ENCODE assay signal across 9 cellular contexts in genomic region chr22:42277988-42278776, GRCh38. TPM values are rescaled to one million over a fixed set of nuclear protein-coding genes. Genes with fewer than 3 reads are reported as not detected.
A peak's percentile ranks its signal among the peaks of the same experiment; 100 is the strongest.
DNase-seq lines count a peak whose midpoint lies in the region; ATAC-seq, FAIRE-seq and TF ChIP-seq lines count a peak whose summit lies in the region.
"Had no signal": no experiment of that assay in that cellular context is flagged by ENCODE, and none has a peak within 500 bp of the region (broad histone marks: within the 10 kb centered on the region; RNA-seq: fewer than 3 reads in every experiment).

No MANE protein-coding gene starts in this region.

- no peak for TF ChIP-seq POLR2A in GM12891 (IDR thresholded peaks at IDR 0.05; ENCODE audit: low read depth, low read length)

- 79% methylated on average over 9 of the region's 21 CpGs for WGBS in SK-N-SH (ENCODE audit: low lambda C conversion rate)

- TF ChIP-seq EP300 in SK-N-SH (IDR thresholded peaks at IDR 0.05; ENCODE audit: borderline replicate concordance in 1 of 2, low read depth in 1 of 2, low read length in 1 of 2) = no peak

- CTCF ChIA-PET in SK-N-SH (lab: Yijun Ruan, JAX) = interaction anchor here (0.5 to 2.0 kb wide), 14 partner anchors 15 to 195 kb away, joined by 3 to 14 read pairs (median 4); no protein-coding TSS in a partner anchor

- no peak overlapping the region for H2AFZ ChIP-seq in SK-N-SH (ENCODE audit: low read depth)

- FAIRE-seq in GM12891 (lab: Jason Lieb, UNC) = no peak
- FAIRE-seq: astrocyte had no signal

- no peaks in the 10 kb centered on the region for H3K9me3 Mint-ChIP-seq in progenitor cell of endocrine pancreas (ENCODE audit: low read depth)

- no peak overlapping the region for H3K4me2 ChIP-seq in SK-N-SH

- ATAC-seq in SK-N-SH treated with all-trans-retinoic acid at 6 μM for 48 hours = no peak
- peak; percentile 57 for ATAC-seq in HG03432 (IDR thresholded peaks at IDR 0.05; ENCODE audit: unreplicated experiment)

- H3K9me3 ChIP-seq in SK-N-SH = no peaks in the 10 kb centered on the region

- H3K27me3 ChIP-seq in SK-N-SH (ENCODE audit: insufficient read depth) (no peaks in the 10 kb centered on the region), brain microvascular endothelial cell (replicated peaks) (peaks cover 12% of the 10 kb centered on the region)

- H3K4me3 ChIP-seq in SK-N-SH (ENCODE audit: low read depth in 2 of 2, low read length in 1 of 2) (no peak overlapping the region), brain microvascular endothelial cell (ENCODE audit: low read depth, low read length) (no peak overlapping the region)

- no peak overlapping the region for H3K4me3 Mint-ChIP-seq in progenitor cell of endocrine pancreas (ENCODE audit: low read depth)

- H3K27me3 Mint-ChIP-seq in progenitor cell of endocrine pancreas = peaks cover 37% of the 10 kb centered on the region

- H3K27ac ChIP-seq in SK-N-SH (ENCODE audit: low read depth in 2 of 2, low read length in 1 of 2) (no peak overlapping the region), brain microvascular endothelial cell (no peak overlapping the region)

- H3F3A ChIP-seq in SK-N-SH (replicated peaks; ENCODE audit: insufficient read depth) = no peaks in the 10 kb centered on the region

- H3K36me3 Mint-ChIP-seq in progenitor cell of endocrine pancreas (ENCODE audit: insufficient read depth) = peaks cover 5% of the 10 kb centered on the region

- no peak overlapping the region for H3K9ac ChIP-seq in SK-N-SH

- peaks cover 9% of the 10 kb centered on the region for H3K4me1 Mint-ChIP-seq in progenitor cell of endocrine pancreas (ENCODE audit: low read depth)

- H3K36me3 ChIP-seq in SK-N-SH (replicated peaks in 1 of 2; ENCODE audit: control insufficient read depth in 1 of 2, insufficient read depth in 2 of 2, low read length in 1 of 2) = no peaks in the 10 kb centered on the region
- H3K36me3 ChIP-seq in brain microvascular endothelial cell (replicated peaks) = no peaks in the 10 kb centered on the region

- no peaks in the 10 kb centered on the region for H3K79me2 ChIP-seq in SK-N-SH (ENCODE audit: insufficient read depth)

- DNase-seq in SK-N-SH (peak; percentile 58), brain microvascular endothelial cell (no peak), progenitor cell of endocrine pancreas (ENCODE audit: low spot score, unreplicated experiment) (no peak), SK-N-DZ (ENCODE audit: low spot score) (no peak), T-helper 1 cell (no peak), GM12891 (ENCODE audit: insufficient read length, low spot score) (no peak)

- no peaks in the 10 kb centered on the region for H3K9me2 ChIP-seq in SK-N-SH

- H3K4me1 ChIP-seq in SK-N-SH (ENCODE audit: control insufficient read depth in 1 of 2, insufficient read depth in 2 of 2, low read depth in 1 of 2, low read length in 1 of 2) = no peaks in the 10 kb centered on the region; a peak in 1 of 4 replicates

- peak; percentile 63 for TF ChIP-seq RAD21 in SK-N-SH (IDR thresholded peaks at IDR 0.05; ENCODE audit: low read length)

- in situ Hi-C loops in brain microvascular endothelial cell (cut with HindIII; ENCODE audit: low pct_ligation_motif_present, low sequenced_read_pairs) = no loop called here

- TF ChIP-seq CTCF in SK-N-SH (IDR thresholded peaks at IDR 0.05) (no peak), brain microvascular endothelial cell (IDR thresholded peaks at IDR 0.05; ENCODE audit: low read depth, low read length, missing control alignments) (peak; percentile 49), progenitor cell of endocrine pancreas (IDR thresholded peaks at IDR 0.05; ENCODE audit: unreplicated experiment) (no peak)

- H3K27ac Mint-ChIP-seq in progenitor cell of endocrine pancreas = peak overlapping the region; percentile 7

- POLR2A ChIA-PET in SK-N-SH (lab: Yijun Ruan, JAX) = no interaction called here

- H4K20me1 ChIP-seq in SK-N-SH (ENCODE audit: insufficient read depth) = no peaks in the 10 kb centered on the region

TF ChIP-seq in SK-N-SH, 30 proteins besides CTCF, POLR2A, EP300 and RAD21:
- TF ChIP-seq SMC3 (IDR thresholded peaks at IDR 0.05; ENCODE audit: low read depth, low read length) = peak; percentile 31; the same call in 1 of the 2 replicates
- TF ChIP-seq, protein P1, sequence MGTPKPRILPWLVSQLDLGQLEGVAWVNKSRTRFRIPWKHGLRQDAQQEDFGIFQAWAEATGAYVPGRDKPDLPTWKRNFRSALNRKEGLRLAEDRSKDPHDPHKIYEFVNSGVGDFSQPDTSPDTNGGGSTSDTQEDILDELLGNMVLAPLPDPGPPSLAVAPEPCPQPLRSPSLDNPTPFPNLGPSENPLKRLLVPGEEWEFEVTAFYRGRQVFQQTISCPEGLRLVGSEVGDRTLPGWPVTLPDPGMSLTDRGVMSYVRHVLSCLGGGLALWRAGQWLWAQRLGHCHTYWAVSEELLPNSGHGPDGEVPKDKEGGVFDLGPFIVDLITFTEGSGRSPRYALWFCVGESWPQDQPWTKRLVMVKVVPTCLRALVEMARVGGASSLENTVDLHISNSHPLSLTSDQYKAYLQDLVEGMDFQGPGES (IDR thresholded peaks at IDR 0.05; ENCODE audit: low read depth, low read length) = no peak
- no peak for TF ChIP-seq SIN3A (IDR thresholded peaks at IDR 0.05; ENCODE audit: borderline replicate concordance, low read depth, low read length)

TF ChIP-seq in SK-N-SH treated with all-trans-retinoic acid at 6 μM for 48 hours, 23 proteins besides CTCF, POLR2A, EP300 and RAD21 (continues in another document):
- TF ChIP-seq TOX (CRISPR knock-in tag; IDR thresholded peaks at IDR 0.05; ENCODE audit: borderline replicate concordance) (no peak), ZC3H10 (CRISPR knock-in tag; IDR thresholded peaks at IDR 0.05) (no peak), BACH2 (CRISPR knock-in tag; IDR thresholded peaks at IDR 0.05; ENCODE audit: borderline replicate concordance) (no peak), CSRNP3 (CRISPR knock-in tag; IDR thresholded peaks at IDR 0.05) (no peak), ISL1 (CRISPR knock-in tag; IDR thresholded peaks at IDR 0.05) (no peak), TCF4 (CRISPR knock-in tag; IDR thresholded peaks at IDR 0.05; ENCODE audit: borderline replicate concordance) (no peak)

TF ChIP-seq in GM12891, 5 proteins besides CTCF, POLR2A, EP300 and RAD21:
- TF ChIP-seq SPI1 (IDR thresholded peaks at IDR 0.05; ENCODE audit: low read depth, low read length) (no peak), TAF1 (IDR thresholded peaks at IDR 0.05; ENCODE audit: low read depth, low read length) (no peak), POU2F2 (IDR thresholded peaks at IDR 0.05; ENCODE audit: low read depth, low read length) (no peak), PAX5 (IDR thresholded peaks at IDR 0.05; ENCODE audit: insufficient read depth, low read length, severe bottlenecking) (no peak), POLR2AphosphoS5 (IDR thresholded peaks at IDR 0.05; ENCODE audit: low read depth, low read length) (no peak)

RNA-seq across cellular contexts. Expression of gene TCF20, which starts 7.7 kb away (rescaled TPM):
- polyA plus RNA-seq in SK-N-SH (2012; rRNA removed) = 8.5 and 9.4 TPM in 2 replicates
- 5.1 and 7.1 TPM in 2 replicates for polyA plus RNA-seq in SK-N-SH (2012; cell fraction: cytosol; rRNA removed)
- 5.9 and 6.7 TPM in 2 replicates for polyA plus RNA-seq in SK-N-SH (2012; cell fraction: nucleus; rRNA removed)
- 66.1 and 68.5 TPM in 2 replicates for total RNA-seq in progenitor cell of endocrine pancreas
- polyA plus RNA-seq in SK-N-DZ (2014; cell fraction: cytosol; rRNA removed) = 25.2 and 27.9 TPM in 2 replicates
- polyA plus RNA-seq in SK-N-DZ (2014; cell fraction: nucleus; rRNA removed) = 9.5 and 14.0 TPM in 2 replicates
- polyA plus RNA-seq in GM12891 (2012; ENCODE audit: low read depth, missing spikeins) = 11.6 TPM
